12 cellular contexts compared by ENCODE assay signal in the genomic region with DNA sequence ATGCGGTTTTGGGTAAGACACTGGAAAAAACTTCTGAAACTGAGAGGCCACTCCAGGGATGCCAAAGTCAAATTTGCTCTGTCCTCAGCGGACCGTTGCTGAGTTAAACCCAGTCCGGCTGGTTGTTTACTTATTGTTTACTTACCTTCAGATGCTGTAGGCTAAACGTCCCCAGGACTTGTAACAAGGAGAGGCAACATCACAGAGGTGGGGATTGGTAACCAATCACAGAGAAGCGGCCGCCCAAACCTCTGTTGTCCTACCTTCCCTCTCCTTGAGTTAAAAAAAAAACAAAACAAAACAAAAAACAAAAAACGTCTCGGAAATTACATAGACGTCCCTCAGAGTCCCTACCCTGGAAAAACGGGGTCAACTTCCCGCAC. TPM values are rescaled to one million over a fixed set of nuclear protein-coding genes. Genes with fewer than 3 reads are reported as not detected.
DNase-seq lines count a peak whose midpoint lies in the region; TF ChIP-seq lines count a peak whose summit lies in the region.
"Had no signal": no experiment of that assay in that cellular context is flagged by ENCODE, and none has a peak within 500 bp of the region (broad histone marks: within the 10 kb centered on the region; RNA-seq: fewer than 3 reads in every experiment).

No MANE protein-coding gene starts in this region.

- H3K36me3 Mint-ChIP-seq in activated CD4-positive, alpha-beta T cell treated with anti-CD3 and anti-CD28 coated beads, Interleukin-2, amount 10 ng/mL, durations not matched to agents 24 days and 14 days (ENCODE audit: low read depth) = no peaks in the 10 kb centered on the region
- H3K36me3 Mint-ChIP-seq: immature natural killer cell had no signal

- H3K9me3 Mint-ChIP-seq in activated CD4-positive, alpha-beta T cell treated with anti-CD3 and anti-CD28 coated beads, Interleukin-2, amount 10 ng/mL, durations not matched to agents 24 days and 14 days = no peaks in the 10 kb centered on the region
- H3K9me3 Mint-ChIP-seq: immature natural killer cell had no signal

- H3F3A ChIP-seq in GM23248 (ENCODE audit: insufficient read depth) = no peaks in the 10 kb centered on the region

- H3K4me3 ChIP-seq in GM23248 = peak overlapping the region; percentile 59
- peak overlapping the region; percentile 46 for H3K4me3 ChIP-seq in WI38 (ENCODE audit: low read depth, low read length)
- H3K4me3 ChIP-seq in iPS DF 6.9 (ENCODE audit: low read length) = peak overlapping the region; percentile 90
- H3K4me3 ChIP-seq in skeletal muscle satellite cell (ENCODE audit: low read length) = peak overlapping the region; percentile 53

- no peak overlapping the region for H3K9ac ChIP-seq in GM23248
- no peak overlapping the region for H3K9ac ChIP-seq in skeletal muscle satellite cell (ENCODE audit: low read depth, low read length)

- TF ChIP-seq CTCF in WI38 (IDR thresholded peaks at IDR 0.05; ENCODE audit: low read depth, low read length) = no peak

- WGBS in GM23248 (ENCODE audit: low coverage in 1 of 2, low lambda C conversion rate in 2 of 2, missing lambda C conversion rate in 2 of 2), 2 experiments = 2% methylated on average over 12 of the region's 12 CpGs
- WGBS in iPS DF 6.9 (ENCODE audit: insufficient coverage, insufficient read length) = no CpG with 5 or more reads among the region's 12 CpGs

- H4K20me1 ChIP-seq in GM23248 (ENCODE audit: insufficient read depth) = no peaks in the 10 kb centered on the region

- no peaks in the 10 kb centered on the region for H3K9me2 ChIP-seq in GM23248 (ENCODE audit: insufficient read depth)

- H3K4me2 ChIP-seq in GM23248 (ENCODE audit: unreplicated experiment) (peak overlapping the region; percentile 65), skeletal muscle satellite cell (ENCODE audit: low read length) (peak overlapping the region; percentile 74)

- H3K79me2 ChIP-seq in GM23248 (ENCODE audit: insufficient read depth) = no peaks in the 10 kb centered on the region

- no peaks in the 10 kb centered on the region for H3K4me1 Mint-ChIP-seq in activated CD4-positive, alpha-beta T cell treated with anti-CD3 and anti-CD28 coated beads, Interleukin-2, amount 10 ng/mL, durations not matched to agents 24 days and 14 days
- H3K4me1 Mint-ChIP-seq: immature natural killer cell had no signal

- intact Hi-C loops in activated CD4-positive, alpha-beta T cell treated with anti-CD3 and anti-CD28 coated beads, Interleukin-2, amount 10 ng/mL, durations not matched to agents 24 days and 14 days (cut with micrococcal nuclease) = no loop called here

- H3K27ac Mint-ChIP-seq in activated CD4-positive, alpha-beta T cell treated with anti-CD3 and anti-CD28 coated beads, Interleukin-2, amount 10 ng/mL, durations not matched to agents 24 days and 14 days = no peak overlapping the region
- H3K27ac Mint-ChIP-seq: immature natural killer cell had no signal

- H3K27ac ChIP-seq in GM23248 (no peak overlapping the region), iPS DF 6.9 (ENCODE audit: low read length) (no peak overlapping the region)

- in situ Hi-C loops in GM23248 (cut with MboI) = no loop called here

- H3K36me3 ChIP-seq in GM23248 (ENCODE audit: low read depth) (no peaks in the 10 kb centered on the region), iPS DF 6.9 (ENCODE audit: control insufficient read depth, insufficient read depth, low read length) (no peaks in the 10 kb centered on the region), skeletal muscle satellite cell (ENCODE audit: insufficient read depth, low read length) (no peaks in the 10 kb centered on the region)

- H3K27me3 ChIP-seq in GM23248 (replicated peaks; ENCODE audit: insufficient read depth) (peaks cover 33% of the 10 kb centered on the region), iPS DF 6.9 (ENCODE audit: control insufficient read depth, insufficient read depth, low read length) (peaks cover 1% of the 10 kb centered on the region; the same call in 1 of the 2 replicates), skeletal muscle satellite cell (ENCODE audit: control insufficient read depth, insufficient read depth, low read length) (peaks cover 69% of the 10 kb centered on the region)

- no peak overlapping the region for H3K4me3 Mint-ChIP-seq in activated CD4-positive, alpha-beta T cell treated with anti-CD3 and anti-CD28 coated beads, Interleukin-2, amount 10 ng/mL, durations not matched to agents 24 days and 14 days
- H3K4me3 Mint-ChIP-seq: immature natural killer cell had no signal

- H3K9me3 ChIP-seq in GM23248 (ENCODE audit: low read depth) = no peaks in the 10 kb centered on the region
- no peaks in the 10 kb centered on the region for H3K9me3 ChIP-seq in iPS DF 6.9 (ENCODE audit: control insufficient read depth, insufficient read depth, low read length)
- H3K9me3 ChIP-seq in skeletal muscle satellite cell (replicated peaks; ENCODE audit: low read length) = no peaks in the 10 kb centered on the region

- DNase-seq in GM23248 (peak; percentile 33), iPS DF 6.9 (ENCODE audit: low read depth, low spot score) (no peak), NCI-H187 treated with DMSO at 0.1 percent for 48 hours (lab: John Stamatoyannopoulos, UW) (no peak), DMS114 treated with DMSO at 0.1 percent for 48 hours (lab: John Stamatoyannopoulos, UW; ENCODE audit: unreplicated experiment) (no peak)
- DNase-seq in activated CD4-positive, alpha-beta T cell treated with anti-CD3 and anti-CD28 coated beads, Interleukin-2, amount 10 ng/mL, durations not matched to agents 24 days and 14 days = no peak
- DNase-seq in activated CD4-positive, CD25-positive, alpha-beta regulatory T cell (lab: John Stamatoyannopoulos, UW) = no peak
- DNase-seq: activated CD4-positive, alpha-beta T cell treated with anti-CD3 and anti-CD28 coated beads for 48 hours; immature natural killer cell; KBM-7 had no signal

- peaks cover 54% of the 10 kb centered on the region for H3K27me3 Mint-ChIP-seq in activated CD4-positive, alpha-beta T cell treated with anti-CD3 and anti-CD28 coated beads, Interleukin-2, amount 10 ng/mL, durations not matched to agents 24 days and 14 days

- H3K4me1 ChIP-seq in GM23248 (ENCODE audit: insufficient read depth) (no peaks in the 10 kb centered on the region), iPS DF 6.9 (ENCODE audit: control insufficient read depth, insufficient read depth, low read length) (peaks cover 3% of the 10 kb centered on the region; the same call in 1 of the 2 replicates), skeletal muscle satellite cell (ENCODE audit: control insufficient read depth, insufficient read depth, low read length) (no peaks in the 10 kb centered on the region)

- peak overlapping the region; percentile 65 for H2AFZ ChIP-seq in GM23248

RNA-seq across cellular contexts. Expression of a gene that starts 0.4 kb away (rescaled TPM):
- total RNA-seq in GM23248 (2014; rRNA removed; shearing (Covaris generic)) = not detected in 2 replicates
- polyA plus RNA-seq in GM23248 (2016; fragmentation: Nextera tagmentation; extraction: Ambion mirVana) = not detected in 2 replicates
- not detected in 2 replicates for total RNA-seq in skeletal muscle satellite cell (2012; rRNA removed)
- not detected in 2 replicates for total RNA-seq in activated CD4-positive, alpha-beta T cell treated with anti-CD3 and anti-CD28 coated beads, Interleukin-2, amount 10 ng/mL, durations not matched to agents 24 days and 14 days
- total RNA-seq: G401 had no signal
- polyA plus RNA-seq: immature natural killer cell had no signal
